Comparison of ENCODE assay signal across 18 cellular contexts in the genomic region with DNA sequence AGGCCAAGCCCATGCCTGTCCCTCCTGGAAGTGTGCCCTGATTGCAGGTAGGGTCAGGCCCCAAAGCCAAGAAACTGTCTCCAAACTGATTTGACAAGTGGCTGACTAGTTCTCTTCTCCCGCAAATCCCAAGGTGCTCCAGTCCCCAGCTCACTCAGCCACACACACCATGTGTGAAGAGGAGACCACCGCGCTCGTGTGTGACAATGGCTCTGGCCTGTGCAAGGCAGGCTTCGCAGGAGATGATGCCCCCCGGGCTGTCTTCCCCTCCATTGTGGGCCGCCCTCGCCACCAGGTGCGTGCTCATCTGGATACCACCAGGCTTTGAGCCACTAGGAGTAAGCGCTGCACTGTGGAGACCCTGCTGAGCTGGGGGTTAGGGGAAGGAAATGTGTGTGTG. TPM values are rescaled to one million over a fixed set of nuclear protein-coding genes. Genes with fewer than 3 reads are reported as not detected.
"Had no signal": no experiment of that assay in that cellular context is flagged by ENCODE, and none has a peak within 500 bp of the region (broad histone marks: within the 10 kb centered on the region; RNA-seq: fewer than 3 reads in every experiment).

No MANE protein-coding gene starts in this region.

- H3K27me3 ChIP-seq: colonic mucosa, foreskin keratinocyte, right atrium auricular region, stomach had no signal

- H3K27ac ChIP-seq: colonic mucosa, foreskin keratinocyte, neutrophil, right atrium auricular region had no signal

- H3K4me3 Mint-ChIP-seq: naive thymus-derived CD8-positive, alpha-beta T cell had no signal

- H3K36me3 ChIP-seq: colonic mucosa, neutrophil, right atrium auricular region had no signal

- ATAC-seq: foreskin keratinocyte; naive thymus-derived CD8-positive, alpha-beta T cell had no signal

- H3K36me3 Mint-ChIP-seq: naive thymus-derived CD8-positive, alpha-beta T cell had no signal

- H3K9me3 ChIP-seq: colonic mucosa, neutrophil, right atrium auricular region, stomach had no signal

- H3K9me3 Mint-ChIP-seq: naive thymus-derived CD8-positive, alpha-beta T cell had no signal

- H3K27ac Mint-ChIP-seq: naive thymus-derived CD8-positive, alpha-beta T cell had no signal

- DNase-seq: cerebellar nuclear complex; colonic mucosa; dermis blood vessel endothelial cell; foreskin keratinocyte; head of caudate nucleus; hippocampal formation; kidney glomerular epithelial cell; naive thymus-derived CD8-positive, alpha-beta T cell; posterior cingulate gyrus; small intestine; stimulated activated CD4-positive, alpha-beta T cell treated with anti-CD3 and anti-CD28 coated beads, Interleukin-12 subunit alpha, Interleukin-12 subunit beta, amount 100 ng/mL, for 4 hours; stimulated activated naive CD4-positive, alpha-beta T cell; stomach had no signal

- H3K4me1 ChIP-seq: colonic mucosa, foreskin keratinocyte, right atrium auricular region had no signal

- H3K4me3 ChIP-seq: colonic mucosa, right atrium auricular region had no signal

RNA-seq across cellular contexts. Expression of a gene that starts 8.3 kb away (rescaled TPM):
- total RNA-seq: dermis blood vessel endothelial cell; epithelial cell of proximal tubule; lung microvascular endothelial cell; naive thymus-derived CD8-positive, alpha-beta T cell; pulmonary artery endothelial cell had no signal
